In the genomic region with DNA sequence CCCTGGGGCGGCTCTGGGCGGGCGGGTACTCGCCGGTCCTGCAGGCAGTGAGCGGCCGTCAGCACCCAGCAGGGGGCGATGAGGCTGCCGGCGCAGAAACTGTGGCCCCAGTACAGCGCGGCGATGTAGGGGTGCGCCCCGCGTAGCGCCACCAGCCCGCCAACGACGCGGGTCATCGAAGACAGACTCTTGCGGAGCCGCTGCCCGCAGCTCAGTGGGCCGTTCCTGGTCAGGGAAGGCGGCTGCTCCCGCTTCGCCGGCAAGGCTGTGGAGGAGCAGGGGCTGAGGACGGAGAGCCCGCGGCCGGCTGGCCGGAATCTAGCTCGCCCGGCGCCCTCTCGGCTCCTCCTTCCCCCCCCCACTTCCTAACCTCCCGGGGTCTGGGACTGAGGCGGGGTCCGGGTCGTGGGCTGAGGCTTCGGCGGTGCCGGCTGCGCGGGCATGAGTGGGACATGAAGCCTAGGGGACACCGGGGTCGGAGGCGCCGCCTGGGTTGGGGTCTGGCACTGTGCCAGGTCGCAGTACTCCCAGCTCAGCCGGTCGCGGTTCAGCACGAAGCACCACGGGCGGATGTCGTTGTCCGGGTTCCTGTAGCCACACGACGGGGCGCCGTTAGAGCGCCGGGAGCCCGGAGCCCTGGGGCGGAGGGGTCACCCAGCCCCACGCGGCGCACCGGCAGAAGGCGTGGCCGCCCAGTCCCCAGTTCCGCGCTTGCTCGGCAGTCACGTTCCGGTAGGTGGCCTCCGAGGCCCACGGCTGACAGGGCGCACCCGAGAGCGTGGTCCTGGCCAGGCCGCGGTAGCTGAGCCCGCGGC, we compare ENCODE assay signal across 1 cellular context.
A peak's percentile ranks its signal among the peaks of the same experiment; 100 is the strongest.
TF ChIP-seq lines count a peak whose summit lies in the region.

No MANE protein-coding gene starts in this region.

TF ChIP-seq in HepG2, 621 proteins besides CTCF, POLR2A, EP300 and RAD21 (continued from another document and continues in another):
- TF ChIP-seq CENPBD1 (CRISPR knock-in tag; IDR thresholded peaks at IDR 0.05; ENCODE audit: borderline replicate concordance, low read depth), result no peak
- TF ChIP-seq SCMH1 (CRISPR knock-in tag; IDR thresholded peaks at IDR 0.05; ENCODE audit: borderline replicate concordance), result no peak
- TF ChIP-seq KAT8 (CRISPR knock-in tag; IDR thresholded peaks at IDR 0.05), result no peak
- no peak for TF ChIP-seq PTBP1 (IDR thresholded peaks at IDR 0.05; ENCODE audit: low read depth, low read length, poor library complexity, severe bottlenecking)
- TF ChIP-seq CSRNP1 (CRISPR knock-in tag; IDR thresholded peaks at IDR 0.05), result no peak
- TF ChIP-seq POLR2G (IDR thresholded peaks at IDR 0.05; ENCODE audit: low read depth, low read length), result no peak; the same call in 1 of the 2 replicates
- TF ChIP-seq MATR3 (CRISPR knock-in tag; IDR thresholded peaks at IDR 0.05), result no peak
- no peak for TF ChIP-seq ZNF678 (CRISPR knock-in tag; IDR thresholded peaks at IDR 0.05)
- no peak for TF ChIP-seq GFI1 (CRISPR knock-in tag; IDR thresholded peaks at IDR 0.05; ENCODE audit: borderline replicate concordance)
- TF ChIP-seq, protein P1, sequence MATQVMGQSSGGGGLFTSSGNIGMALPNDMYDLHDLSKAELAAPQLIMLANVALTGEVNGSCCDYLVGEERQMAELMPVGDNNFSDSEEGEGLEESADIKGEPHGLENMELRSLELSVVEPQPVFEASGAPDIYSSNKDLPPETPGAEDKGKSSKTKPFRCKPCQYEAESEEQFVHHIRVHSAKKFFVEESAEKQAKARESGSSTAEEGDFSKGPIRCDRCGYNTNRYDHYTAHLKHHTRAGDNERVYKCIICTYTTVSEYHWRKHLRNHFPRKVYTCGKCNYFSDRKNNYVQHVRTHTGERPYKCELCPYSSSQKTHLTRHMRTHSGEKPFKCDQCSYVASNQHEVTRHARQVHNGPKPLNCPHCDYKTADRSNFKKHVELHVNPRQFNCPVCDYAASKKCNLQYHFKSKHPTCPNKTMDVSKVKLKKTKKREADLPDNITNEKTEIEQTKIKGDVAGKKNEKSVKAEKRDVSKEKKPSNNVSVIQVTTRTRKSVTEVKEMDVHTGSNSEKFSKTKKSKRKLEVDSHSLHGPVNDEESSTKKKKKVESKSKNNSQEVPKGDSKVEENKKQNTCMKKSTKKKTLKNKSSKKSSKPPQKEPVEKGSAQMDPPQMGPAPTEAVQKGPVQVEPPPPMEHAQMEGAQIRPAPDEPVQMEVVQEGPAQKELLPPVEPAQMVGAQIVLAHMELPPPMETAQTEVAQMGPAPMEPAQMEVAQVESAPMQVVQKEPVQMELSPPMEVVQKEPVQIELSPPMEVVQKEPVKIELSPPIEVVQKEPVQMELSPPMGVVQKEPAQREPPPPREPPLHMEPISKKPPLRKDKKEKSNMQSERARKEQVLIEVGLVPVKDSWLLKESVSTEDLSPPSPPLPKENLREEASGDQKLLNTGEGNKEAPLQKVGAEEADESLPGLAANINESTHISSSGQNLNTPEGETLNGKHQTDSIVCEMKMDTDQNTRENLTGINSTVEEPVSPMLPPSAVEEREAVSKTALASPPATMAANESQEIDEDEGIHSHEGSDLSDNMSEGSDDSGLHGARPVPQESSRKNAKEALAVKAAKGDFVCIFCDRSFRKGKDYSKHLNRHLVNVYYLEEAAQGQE (IDR thresholded peaks at IDR 0.05; ENCODE audit: borderline replicate concordance in 1 of 2, low read depth in 1 of 2, low read length in 2 of 2), result no peak
- TF ChIP-seq FUBP1 (CRISPR knock-in tag; IDR thresholded peaks at IDR 0.05; ENCODE audit: borderline replicate concordance), result no peak
- no peak for TF ChIP-seq THAP8 (CRISPR knock-in tag; IDR thresholded peaks at IDR 0.05; ENCODE audit: borderline replicate concordance)
- no peak for TF ChIP-seq PAXIP1 (CRISPR knock-in tag; conservative IDR thresholded peaks at IDR 0.05)
- no peak for TF ChIP-seq TOE1 (CRISPR knock-in tag; IDR thresholded peaks at IDR 0.05)
- no peak for TF ChIP-seq ZNF772 (CRISPR knock-in tag; IDR thresholded peaks at IDR 0.05)
- peak; percentile 39 for TF ChIP-seq HNRNPLL (IDR thresholded peaks at IDR 0.05; ENCODE audit: low read depth, low read length, poor library complexity, severe bottlenecking)
- TF ChIP-seq CSRNP2 (CRISPR knock-in tag; conservative IDR thresholded peaks at IDR 0.05; ENCODE audit: low read depth), result no peak
- TF ChIP-seq MTA1 (CRISPR knock-in tag; IDR thresholded peaks at IDR 0.05; ENCODE audit: borderline replicate concordance), result no peak
- TF ChIP-seq ZNF225 (CRISPR knock-in tag; IDR thresholded peaks at IDR 0.05), result no peak
- TF ChIP-seq, protein P2, sequence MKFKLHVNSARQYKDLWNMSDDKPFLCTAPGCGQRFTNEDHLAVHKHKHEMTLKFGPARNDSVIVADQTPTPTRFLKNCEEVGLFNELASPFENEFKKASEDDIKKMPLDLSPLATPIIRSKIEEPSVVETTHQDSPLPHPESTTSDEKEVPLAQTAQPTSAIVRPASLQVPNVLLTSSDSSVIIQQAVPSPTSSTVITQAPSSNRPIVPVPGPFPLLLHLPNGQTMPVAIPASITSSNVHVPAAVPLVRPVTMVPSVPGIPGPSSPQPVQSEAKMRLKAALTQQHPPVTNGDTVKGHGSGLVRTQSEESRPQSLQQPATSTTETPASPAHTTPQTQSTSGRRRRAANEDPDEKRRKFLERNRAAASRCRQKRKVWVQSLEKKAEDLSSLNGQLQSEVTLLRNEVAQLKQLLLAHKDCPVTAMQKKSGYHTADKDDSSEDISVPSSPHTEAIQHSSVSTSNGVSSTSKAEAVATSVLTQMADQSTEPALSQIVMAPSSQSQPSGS (CRISPR knock-in tag; IDR thresholded peaks at IDR 0.05), result 0 out of 2 replicates have a peak, but pooled peaks have one; percentile 17
- no peak for TF ChIP-seq KLF13 (CRISPR knock-in tag; IDR thresholded peaks at IDR 0.05)
- TF ChIP-seq DDIT3 (CRISPR knock-in tag; IDR thresholded peaks at IDR 0.05), result no peak
- no peak for TF ChIP-seq ZNF354B (CRISPR knock-in tag; IDR thresholded peaks at IDR 0.05)
- TF ChIP-seq, protein P3, sequence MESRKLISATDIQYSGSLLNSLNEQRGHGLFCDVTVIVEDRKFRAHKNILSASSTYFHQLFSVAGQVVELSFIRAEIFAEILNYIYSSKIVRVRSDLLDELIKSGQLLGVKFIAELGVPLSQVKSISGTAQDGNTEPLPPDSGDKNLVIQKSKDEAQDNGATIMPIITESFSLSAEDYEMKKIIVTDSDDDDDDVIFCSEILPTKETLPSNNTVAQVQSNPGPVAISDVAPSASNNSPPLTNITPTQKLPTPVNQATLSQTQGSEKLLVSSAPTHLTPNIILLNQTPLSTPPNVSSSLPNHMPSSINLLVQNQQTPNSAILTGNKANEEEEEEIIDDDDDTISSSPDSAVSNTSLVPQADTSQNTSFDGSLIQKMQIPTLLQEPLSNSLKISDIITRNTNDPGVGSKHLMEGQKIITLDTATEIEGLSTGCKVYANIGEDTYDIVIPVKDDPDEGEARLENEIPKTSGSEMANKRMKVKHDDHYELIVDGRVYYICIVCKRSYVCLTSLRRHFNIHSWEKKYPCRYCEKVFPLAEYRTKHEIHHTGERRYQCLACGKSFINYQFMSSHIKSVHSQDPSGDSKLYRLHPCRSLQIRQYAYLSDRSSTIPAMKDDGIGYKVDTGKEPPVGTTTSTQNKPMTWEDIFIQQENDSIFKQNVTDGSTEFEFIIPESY (CRISPR knock-in tag; IDR thresholded peaks at IDR 0.05), result peak; percentile 72
- TF ChIP-seq ZNF816 (CRISPR knock-in tag; IDR thresholded peaks at IDR 0.05; ENCODE audit: borderline replicate concordance), result no peak
- peak; percentile 67 for TF ChIP-seq HOXA3 (CRISPR knock-in tag; IDR thresholded peaks at IDR 0.05)
- peak; percentile 34 for TF ChIP-seq XRCC5 (optimal IDR thresholded peaks at IDR 0.05; ENCODE audit: low read length)
- TF ChIP-seq HDAC6 (IDR thresholded peaks at IDR 0.05; ENCODE audit: low read depth, low read length), result no peak
- TF ChIP-seq TSC22D2 (CRISPR knock-in tag; IDR thresholded peaks at IDR 0.05; ENCODE audit: borderline replicate concordance), result no peak
- no peak for TF ChIP-seq NR2F1 (CRISPR knock-in tag; IDR thresholded peaks at IDR 0.05)
- no peak for TF ChIP-seq ZKSCAN5 (CRISPR knock-in tag; IDR thresholded peaks at IDR 0.05)
- no peak for TF ChIP-seq ZNF800 (CRISPR knock-in tag; IDR thresholded peaks at IDR 0.05)
- TF ChIP-seq SP2 (CRISPR knock-in tag; IDR thresholded peaks at IDR 0.05), result no peak
- no peak for TF ChIP-seq ZNF234 (CRISPR knock-in tag; conservative IDR thresholded peaks at IDR 0.05)
- no peak for TF ChIP-seq ZBTB21 (CRISPR knock-in tag; IDR thresholded peaks at IDR 0.05)
